22 cellular contexts compared by ENCODE assay signal in the genomic region with DNA sequence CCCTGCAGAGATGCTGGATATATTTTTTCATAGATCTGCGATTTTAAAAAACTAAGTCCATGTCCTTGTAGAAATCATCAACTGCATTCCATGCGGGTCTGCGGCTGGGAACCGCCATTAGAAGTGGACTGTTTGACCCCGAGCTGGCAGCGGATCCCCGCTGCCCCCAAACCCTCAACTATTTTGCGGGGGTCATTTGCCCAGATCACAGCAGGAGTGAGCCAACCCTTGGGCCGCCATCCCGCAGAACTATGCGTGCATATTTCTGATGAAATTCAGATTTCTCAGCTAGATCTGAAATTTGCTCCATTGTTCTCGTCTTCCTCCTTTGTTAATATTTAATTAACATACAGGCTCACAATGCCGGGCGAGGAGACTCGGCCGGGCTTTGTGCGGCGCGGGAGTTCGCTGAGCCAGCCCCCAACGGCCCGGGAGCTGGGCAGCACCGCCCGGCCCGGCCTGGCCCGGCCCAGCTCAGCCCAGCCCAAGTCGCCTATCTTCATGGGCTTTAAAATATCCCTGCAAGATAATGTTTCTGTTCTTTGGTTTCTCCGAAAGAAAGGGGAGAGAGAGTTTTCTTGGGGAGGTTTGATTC. TPM values are rescaled to one million over a fixed set of nuclear protein-coding genes. Genes with fewer than 3 reads are reported as not detected.
DNase-seq lines count a peak whose midpoint lies in the region; ATAC-seq and TF ChIP-seq lines count a peak whose summit lies in the region.
"Had no signal": no experiment of that assay in that cellular context is flagged by ENCODE, and none has a peak within 500 bp of the region (broad histone marks: within the 10 kb centered on the region; RNA-seq: fewer than 3 reads in every experiment).

No MANE protein-coding gene starts in this region.

- no peak overlapping the region for H3K4me2 ChIP-seq in neural progenitor cell
- H3K4me2 ChIP-seq: PC-9 had no signal

- DNase-seq in CD4-positive, alpha-beta T cell, result no peak
- DNase-seq in NCI-H526 treated with DMSO at 0.1 percent for 48 hours (lab: John Stamatoyannopoulos, UW), result peak; percentile 44
- DNase-seq in endothelial cell (ENCODE audit: low spot score), result no peak
- DNase-seq in neural progenitor cell (ENCODE audit: low spot score), result peak; percentile 39
- no peak for DNase-seq in HCEC 1CT
- no peak for DNase-seq in MV-4-11 (lab: John Stamatoyannopoulos, UW)
- DNase-seq: activated CD4-positive, alpha-beta T cell treated with anti-CD3 and anti-CD28 coated beads for 36 hours; activated naive CD4-positive, alpha-beta T cell; COR-L47; foreskin keratinocyte; hippocampal formation; NCI-H2171; NCI-H748 treated with DMSO at 0.1 percent for 48 hours; ovary; PC-9; SJCRH30; stimulated activated CD4-positive, alpha-beta T cell treated with anti-CD3 and anti-CD28 coated beads, Interleukin-2, amount 100 ng/mL, for 48 hours had no signal

- peaks cover 15% of the 10 kb centered on the region for H3K4me1 Mint-ChIP-seq in CD4-positive, alpha-beta T cell (ENCODE audit: low read depth)
- H3K4me1 Mint-ChIP-seq in endothelial cell (ENCODE audit: unreplicated experiment), result peaks cover 19% of the 10 kb centered on the region
- H3K4me1 Mint-ChIP-seq in neural progenitor cell, result peaks cover 53% of the 10 kb centered on the region

- no peak for ATAC-seq in CD4-positive, alpha-beta T cell (ENCODE audit: poor library complexity)
- ATAC-seq in GM18519 (IDR thresholded peaks at IDR 0.05; ENCODE audit: low FRiP score, unreplicated experiment) (no peak), HG03159 (IDR thresholded peaks at IDR 0.05; ENCODE audit: unreplicated experiment) (no peak)
- ATAC-seq: activated CD4-positive, alpha-beta T cell treated with anti-CD3 and anti-CD28 coated beads for 36 hours; foreskin keratinocyte had no signal

- peaks cover 81% of the 10 kb centered on the region for H3K27me3 Mint-ChIP-seq in CD4-positive, alpha-beta T cell
- H3K27me3 Mint-ChIP-seq in endothelial cell (ENCODE audit: unreplicated experiment), result peaks cover 32% of the 10 kb centered on the region
- peaks cover 69% of the 10 kb centered on the region for H3K27me3 Mint-ChIP-seq in neural progenitor cell (ENCODE audit: insufficient read depth, low read depth)

- peaks cover 94% of the 10 kb centered on the region for H4K20me1 ChIP-seq in neural progenitor cell (ENCODE audit: low read depth)

- no peak overlapping the region for H3K9ac ChIP-seq in neural progenitor cell

- no peaks in the 10 kb centered on the region for H3K9me3 Mint-ChIP-seq in CD4-positive, alpha-beta T cell
- H3K9me3 Mint-ChIP-seq in endothelial cell (ENCODE audit: unreplicated experiment) (no peaks in the 10 kb centered on the region), neural progenitor cell (peaks cover 4% of the 10 kb centered on the region)

- H3K4me3 Mint-ChIP-seq in CD4-positive, alpha-beta T cell, result peak overlapping the region; percentile 58
- peak overlapping the region; percentile 71 for H3K4me3 Mint-ChIP-seq in endothelial cell (ENCODE audit: unreplicated experiment)
- H3K4me3 Mint-ChIP-seq in neural progenitor cell, result peak overlapping the region; percentile 96

- H3K4me1 ChIP-seq in neural progenitor cell, result peaks cover 3% of the 10 kb centered on the region
- H3K4me1 ChIP-seq: foreskin keratinocyte had no signal

- POLR2A ChIA-PET in CD4-positive, alpha-beta T cell (lab: Charles Lee), result no interaction called here

- no peak overlapping the region for H3K27ac Mint-ChIP-seq in CD4-positive, alpha-beta T cell
- H3K27ac Mint-ChIP-seq in endothelial cell (ENCODE audit: unreplicated experiment), result no peak overlapping the region
- peak overlapping the region; percentile 86 for H3K27ac Mint-ChIP-seq in neural progenitor cell
- H3K27ac Mint-ChIP-seq: activated CD4-positive, alpha-beta T cell treated with anti-CD3 and anti-CD28 coated beads for 36 hours had no signal

- H3K27ac ChIP-seq in CD4-positive, alpha-beta T cell (ENCODE audit: low read depth, low read length), result no peak overlapping the region
- no peak overlapping the region for H3K27ac ChIP-seq in neural progenitor cell
- H3K27ac ChIP-seq: epithelial cell of prostate, foreskin keratinocyte, ovary, PC-9, SJCRH30 had no signal

- H3K4me3 ChIP-seq in neural progenitor cell, result no peak overlapping the region
- H3K4me3 ChIP-seq: ovary, PC-9, SJCRH30 had no signal

- no peak overlapping the region for H2AFZ ChIP-seq in neural progenitor cell (replicated peaks)
- H2AFZ ChIP-seq: PC-9 had no signal

- H3K36me3 Mint-ChIP-seq in CD4-positive, alpha-beta T cell (ENCODE audit: low read depth), result no peaks in the 10 kb centered on the region
- H3K36me3 Mint-ChIP-seq in endothelial cell (ENCODE audit: low read depth, unreplicated experiment) (no peaks in the 10 kb centered on the region), neural progenitor cell (peaks cover 22% of the 10 kb centered on the region)

- intact Hi-C loops in CD4-positive, alpha-beta T cell (cut with DNase I, micrococcal nuclease), result no loop called here

- H3K36me3 ChIP-seq in neural progenitor cell, result no peaks in the 10 kb centered on the region
- H3K36me3 ChIP-seq: ovary, SJCRH30 had no signal

- TF ChIP-seq CTCF in CD4-positive, alpha-beta T cell (IDR thresholded peaks at IDR 0.05), result no peak
- no peak for TF ChIP-seq CTCF in endothelial cell (IDR thresholded peaks at IDR 0.05; ENCODE audit: unreplicated experiment)
- no peak for TF ChIP-seq CTCF in neural progenitor cell (IDR thresholded peaks at IDR 0.05)

- peaks cover 86% of the 10 kb centered on the region for H3K27me3 ChIP-seq in CD4-positive, alpha-beta T cell (ENCODE audit: control insufficient read depth, insufficient read depth, low read length)
- peaks cover 98% of the 10 kb centered on the region for H3K27me3 ChIP-seq in neural progenitor cell
- H3K27me3 ChIP-seq: ovary, SJCRH30 had no signal

- H3K9me3 ChIP-seq in CD4-positive, alpha-beta T cell (ENCODE audit: control insufficient read depth, low read length), result no peaks in the 10 kb centered on the region
- H3K9me3 ChIP-seq in neural progenitor cell (ENCODE audit: low read depth), result no peaks in the 10 kb centered on the region
- H3K9me3 ChIP-seq: ovary, SJCRH30 had no signal

- H3K79me2 ChIP-seq in neural progenitor cell (ENCODE audit: low read depth), result no peaks in the 10 kb centered on the region

- CTCF ChIA-PET in CD4-positive, alpha-beta T cell (lab: Charles Lee), result no interaction called here

- peaks cover 18% of the 10 kb centered on the region for H3F3A ChIP-seq in neural progenitor cell (ENCODE audit: low read depth)

RNA-seq across cellular contexts. Expression of a gene that starts 2.0 kb away (rescaled TPM):
- total RNA-seq in CD4-positive, alpha-beta T cell, result not detected
- total RNA-seq in endothelial cell (ENCODE audit: unreplicated experiment) (2.1 TPM), neural progenitor cell (ENCODE audit: low replicate concordance) (not detected in 2 replicates)
- total RNA-seq: activated CD4-positive, alpha-beta T cell treated with anti-CD3 and anti-CD28 coated beads for 36 hours; foreskin keratinocyte; HT1080; PC-9; urinary bladder had no signal

Comparison
In these comparisons a context has a peak if more than half of its experiments do, and no peak if none do; other contexts are left out.
1. DNase-seq: peak in NCI-H526 treated with DMSO at 0.1 percent for 48 hours (single experiment) and neural progenitor cell (single experiment); none in CD4-positive, alpha-beta T cell (0 of 10), endothelial cell (single experiment), HCEC 1CT (single experiment) and MV-4-11 (single experiment).
2. Peak in every context shown above with its lines, with median percentiles within 50 percentile points of each other: H3K4me3 Mint-ChIP-seq.